In the genomic region with DNA sequence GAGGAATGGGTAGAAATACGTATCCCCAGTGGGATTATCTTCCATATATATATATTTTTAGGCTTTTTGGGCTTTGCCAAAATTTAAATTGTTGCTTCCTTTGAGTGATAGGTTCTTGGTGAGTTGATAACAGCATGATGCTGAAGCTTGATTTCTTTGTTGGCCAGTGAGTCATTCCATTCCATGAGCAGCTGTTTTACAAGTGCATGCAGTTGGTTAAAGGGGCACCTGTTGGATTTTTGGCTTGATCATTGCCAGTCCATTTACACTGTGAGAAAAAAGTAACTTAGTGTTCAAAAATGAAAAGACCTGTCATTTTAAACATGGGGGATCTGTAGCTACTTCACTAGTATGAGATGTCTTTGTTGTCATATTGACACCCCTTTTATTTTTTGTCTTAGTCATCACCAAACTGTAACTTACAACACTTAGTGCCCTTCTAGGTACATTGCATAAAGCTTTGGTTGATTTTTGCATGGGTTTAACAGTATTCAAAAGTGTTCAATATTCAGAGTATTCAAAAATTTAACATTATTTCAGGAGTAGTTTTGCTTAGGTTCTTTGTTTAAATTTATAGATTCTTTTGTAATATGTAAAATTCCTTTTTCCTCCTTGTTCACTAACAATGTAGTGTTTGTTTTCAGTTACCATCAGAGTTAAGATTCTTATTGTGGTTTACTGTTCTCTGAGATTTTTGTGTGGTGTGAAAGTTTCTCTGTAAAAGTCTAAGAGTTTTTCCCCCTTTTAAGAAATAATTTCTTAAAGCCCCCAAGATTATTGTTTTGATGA, we compare ENCODE assay signal across 13 cellular contexts. TPM values are rescaled to one million over a fixed set of nuclear protein-coding genes. Genes with fewer than 3 reads are reported as not detected.
A peak's percentile ranks its signal among the peaks of the same experiment; 100 is the strongest.
DNase-seq lines count a peak whose midpoint lies in the region; ATAC-seq, FAIRE-seq and TF ChIP-seq lines count a peak whose summit lies in the region.
"Had no signal": no experiment of that assay in that cellular context is flagged by ENCODE, and none has a peak within 500 bp of the region (broad histone marks: within the 10 kb centered on the region; RNA-seq: fewer than 3 reads in every experiment).

No MANE protein-coding gene starts in this region.

- no peak for TF ChIP-seq CTCF in A549 (IDR thresholded peaks at IDR 0.05)
- TF ChIP-seq CTCF in chondrocyte (IDR thresholded peaks at IDR 0.05) = no peak

- DNase-seq in A549 (ENCODE audit: low read depth in 1 of 2, low spot score in 1 of 2) (no peak), GM19239 (ENCODE audit: insufficient read length, low spot score) (no peak), chondrocyte (ENCODE audit: low spot score) (no peak), islet precursor cell (no peak), NCI-H510A treated with DMSO at 0.1 percent for 48 hours (lab: John Stamatoyannopoulos, UW) (no peak)
- DNase-seq in stimulated activated CD4-positive, alpha-beta T cell treated with anti-CD3 and anti-CD28 coated beads, Interleukin-15, amount 100 ng/mL, for 24 hours = no peak
- DNase-seq: activated CD4-positive, alpha-beta T cell treated with anti-CD3 and anti-CD28 coated beads for 4 hours; heart left ventricle; stimulated activated CD4-positive, alpha-beta T cell treated with anti-CD3 and anti-CD28 coated beads, Interleukin-4, amount 100 ng/mL, for 4 hours had no signal

- H3K36me3 Mint-ChIP-seq in activated T-helper 17 cell treated with anti-CD3 and anti-CD28 coated beads, Interleukin-2, amount 50 U/mL, for 72 hours (ENCODE audit: low read depth) = peaks cover 34% of the 10 kb centered on the region
- H3K36me3 Mint-ChIP-seq in chondrocyte (ENCODE audit: low read depth) = no peaks in the 10 kb centered on the region

- no peak overlapping the region for H3K4me3 Mint-ChIP-seq in activated T-helper 17 cell treated with anti-CD3 and anti-CD28 coated beads, Interleukin-2, amount 50 U/mL, for 72 hours
- H3K4me3 Mint-ChIP-seq in chondrocyte (ENCODE audit: unreplicated experiment) = no peak overlapping the region
- H3K4me3 Mint-ChIP-seq: IgD-negative memory B cell had no signal

- H3K4me2 ChIP-seq in A549 = no peak overlapping the region

- H3K9me3 ChIP-seq in A549 = no peaks in the 10 kb centered on the region

- H3K9me3 Mint-ChIP-seq in activated T-helper 17 cell treated with anti-CD3 and anti-CD28 coated beads, Interleukin-2, amount 50 U/mL, for 72 hours = no peaks in the 10 kb centered on the region
- no peaks in the 10 kb centered on the region for H3K9me3 Mint-ChIP-seq in chondrocyte (ENCODE audit: low read depth)
- H3K9me3 Mint-ChIP-seq: IgD-negative memory B cell had no signal

- H3K4me1 Mint-ChIP-seq in activated T-helper 17 cell treated with anti-CD3 and anti-CD28 coated beads, Interleukin-2, amount 50 U/mL, for 72 hours = peaks cover 19% of the 10 kb centered on the region
- peaks cover 30% of the 10 kb centered on the region for H3K4me1 Mint-ChIP-seq in chondrocyte (ENCODE audit: low read depth)

- FAIRE-seq in A549 (lab: Jason Lieb, UNC) = no peak
- FAIRE-seq in GM19239 (lab: Jason Lieb, UNC) = peak; percentile 86

- H3K27ac ChIP-seq in A549 = no peak overlapping the region
- H3K27ac ChIP-seq: BLaER1 treated with 17β-estradiol and CSF1 and Interleukin-3, amounts not matched to agents 10 nM and 100 nM; heart left ventricle had no signal

- H3K27ac Mint-ChIP-seq in activated T-helper 17 cell treated with anti-CD3 and anti-CD28 coated beads, Interleukin-2, amount 50 U/mL, for 72 hours = no peak overlapping the region
- H3K27ac Mint-ChIP-seq in chondrocyte (ENCODE audit: unreplicated experiment) = no peak overlapping the region
- H3K27ac Mint-ChIP-seq: IgD-negative memory B cell had no signal

- H3K4me1 ChIP-seq in A549 = peaks cover 19% of the 10 kb centered on the region

- TF ChIP-seq POLR2A in A549 (IDR thresholded peaks at IDR 0.05; ENCODE audit: low read length) = no peak

- CTCF ChIA-PET in A549 (lab: Yijun Ruan, JAX) = interaction anchor here (1.2 kb wide), 2 partner anchors 10 to 498 kb away, joined by 3 read pairs; a partner anchor contains a TSS

- H3K27me3 Mint-ChIP-seq in activated T-helper 17 cell treated with anti-CD3 and anti-CD28 coated beads, Interleukin-2, amount 50 U/mL, for 72 hours = no peaks in the 10 kb centered on the region
- H3K27me3 Mint-ChIP-seq in chondrocyte (ENCODE audit: low read depth) = no peaks in the 10 kb centered on the region
- H3K27me3 Mint-ChIP-seq: IgD-negative memory B cell had no signal

- TF ChIP-seq RAD21 in A549 (conservative IDR thresholded peaks at IDR 0.05 in 1 of 2, IDR thresholded peaks at IDR 0.05 in 1 of 2) = no peak

- no peak for TF ChIP-seq EP300 in A549 (IDR thresholded peaks at IDR 0.05)

- no peak for ATAC-seq in A549
- ATAC-seq in HG03175 (IDR thresholded peaks at IDR 0.05; ENCODE audit: unreplicated experiment) = peak; percentile 68
- peak; percentile 21 for ATAC-seq in activated T-helper 17 cell treated with anti-CD3 and anti-CD28 coated beads, Interleukin-2, amount 50 U/mL, for 72 hours (replicated peaks)
- ATAC-seq: heart left ventricle had no signal

- POLR2A ChIA-PET in A549 (lab: Yijun Ruan, JAX) = no interaction called here

- 84% methylated on average over 1 of the region's 1 CpG for WGBS in A549 (ENCODE audit: missing lambda C conversion rate)

- no peak overlapping the region for H3K4me3 ChIP-seq in A549
- H3K4me3 ChIP-seq: BLaER1 treated with 17β-estradiol and CSF1 and Interleukin-3, amounts not matched to agents 10 nM and 100 nM; heart left ventricle had no signal

TF ChIP-seq in A549, 52 proteins besides CTCF, POLR2A, EP300 and RAD21:
- no peak for TF ChIP-seq JUN (IDR thresholded peaks at IDR 0.05)
- TF ChIP-seq, protein P1, sequence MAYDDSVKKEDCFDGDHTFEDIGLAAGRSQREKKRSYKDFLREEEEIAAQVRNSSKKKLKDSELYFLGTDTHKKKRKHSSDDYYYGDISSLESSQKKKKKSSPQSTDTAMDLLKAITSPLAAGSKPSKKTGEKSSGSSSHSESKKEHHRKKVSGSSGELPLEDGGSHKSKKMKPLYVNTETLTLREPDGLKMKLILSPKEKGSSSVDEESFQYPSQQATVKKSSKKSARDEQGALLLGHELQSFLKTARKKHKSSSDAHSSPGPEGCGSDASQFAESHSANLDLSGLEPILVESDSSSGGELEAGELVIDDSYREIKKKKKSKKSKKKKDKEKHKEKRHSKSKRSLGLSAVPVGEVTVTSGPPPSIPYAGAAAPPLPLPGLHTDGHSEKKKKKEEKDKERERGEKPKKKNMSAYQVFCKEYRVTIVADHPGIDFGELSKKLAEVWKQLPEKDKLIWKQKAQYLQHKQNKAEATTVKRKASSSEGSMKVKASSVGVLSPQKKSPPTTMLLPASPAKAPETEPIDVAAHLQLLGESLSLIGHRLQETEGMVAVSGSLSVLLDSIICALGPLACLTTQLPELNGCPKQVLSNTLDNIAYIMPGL (CRISPR knock-in tag; IDR thresholded peaks at IDR 0.05; ENCODE audit: borderline replicate concordance) = no peak
- TF ChIP-seq EHF (CRISPR knock-in tag; IDR thresholded peaks at IDR 0.05) = no peak
- TF ChIP-seq, protein P2, sequence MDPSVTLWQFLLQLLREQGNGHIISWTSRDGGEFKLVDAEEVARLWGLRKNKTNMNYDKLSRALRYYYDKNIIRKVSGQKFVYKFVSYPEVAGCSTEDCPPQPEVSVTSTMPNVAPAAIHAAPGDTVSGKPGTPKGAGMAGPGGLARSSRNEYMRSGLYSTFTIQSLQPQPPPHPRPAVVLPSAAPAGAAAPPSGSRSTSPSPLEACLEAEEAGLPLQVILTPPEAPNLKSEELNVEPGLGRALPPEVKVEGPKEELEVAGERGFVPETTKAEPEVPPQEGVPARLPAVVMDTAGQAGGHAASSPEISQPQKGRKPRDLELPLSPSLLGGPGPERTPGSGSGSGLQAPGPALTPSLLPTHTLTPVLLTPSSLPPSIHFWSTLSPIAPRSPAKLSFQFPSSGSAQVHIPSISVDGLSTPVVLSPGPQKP (IDR thresholded peaks at IDR 0.05; ENCODE audit: low read depth, low read length) = no peak
- TF ChIP-seq, protein P3, sequence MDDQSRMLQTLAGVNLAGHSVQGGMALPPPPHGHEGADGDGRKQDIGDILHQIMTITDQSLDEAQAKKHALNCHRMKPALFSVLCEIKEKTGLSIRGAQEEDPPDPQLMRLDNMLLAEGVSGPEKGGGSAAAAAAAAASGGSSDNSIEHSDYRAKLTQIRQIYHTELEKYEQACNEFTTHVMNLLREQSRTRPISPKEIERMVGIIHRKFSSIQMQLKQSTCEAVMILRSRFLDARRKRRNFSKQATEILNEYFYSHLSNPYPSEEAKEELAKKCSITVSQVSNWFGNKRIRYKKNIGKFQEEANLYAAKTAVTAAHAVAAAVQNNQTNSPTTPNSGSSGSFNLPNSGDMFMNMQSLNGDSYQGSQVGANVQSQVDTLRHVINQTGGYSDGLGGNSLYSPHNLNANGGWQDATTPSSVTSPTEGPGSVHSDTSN (IDR thresholded peaks at IDR 0.05) = no peak
- TF ChIP-seq, protein P4, sequence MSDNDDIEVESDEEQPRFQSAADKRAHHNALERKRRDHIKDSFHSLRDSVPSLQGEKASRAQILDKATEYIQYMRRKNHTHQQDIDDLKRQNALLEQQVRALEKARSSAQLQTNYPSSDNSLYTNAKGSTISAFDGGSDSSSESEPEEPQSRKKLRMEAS (IDR thresholded peaks at IDR 0.05) = no peak
- TF ChIP-seq FOSL2 (IDR thresholded peaks at IDR 0.05) = no peak
- 0 out of 2 replicates have a peak, but pooled peaks have one; percentile 9 for TF ChIP-seq FOSL2 (CRISPR knock-in tag; IDR thresholded peaks at IDR 0.05)
- no peak for TF ChIP-seq RCOR1 (IDR thresholded peaks at IDR 0.05; ENCODE audit: low read depth, low read length)
- no peak for TF ChIP-seq RNF2 (IDR thresholded peaks at IDR 0.05; ENCODE audit: borderline replicate concordance, low read depth)
TF ChIP-seq in A549: peak in this region for 1.

RNA-seq across cellular contexts. Expression of a gene that starts 8.8 kb away (rescaled TPM):
- 23.0 and 32.3 TPM in 2 replicates for polyA plus RNA-seq in A549 (2011; rRNA removed)
- 3.4 and 3.6 TPM in 2 replicates for polyA plus RNA-seq in A549 (2012; cell fraction: cytosol; rRNA removed)
- 7.7 and 11.0 TPM in 2 replicates for polyA plus RNA-seq in A549 (2012; cell fraction: nucleus; rRNA removed)
- 11.7 to 12.8 TPM (median 11.7 TPM) in 3 replicates for polyA plus RNA-seq in A549 (2017; fragmentation: RNase III; extraction: RNeasy Plus Mini Kit Qiagen cat#74134 plus additional on column Dnase treatment)
- polyA minus RNA-seq in A549 (2011; rRNA and poly(A)+ RNA removed) = 17.8 and 19.5 TPM in 2 replicates
- 10 to 100 TPM; 33.1 to 41.6 TPM for total RNA-seq in activated T-helper 17 cell treated with anti-CD3 and anti-CD28 coated beads, Interleukin-2, amount 50 U/mL, for 72 hours
- total RNA-seq in chondrocyte = 32.1 to 54.6 TPM (median 35.1 TPM) in 3 replicates

Comparison
In these comparisons a context has a peak if more than half of its experiments do, and no peak if none do; other contexts are left out.
1. ATAC-seq: peak in HG03175 (single experiment) and activated T-helper 17 cell treated with anti-CD3 and anti-CD28 coated beads, Interleukin-2, amount 50 U/mL, for 72 hours (single experiment); none in A549 (0 of 2).